ENCODE assay signal across 18 cellular contexts in the genomic region with DNA sequence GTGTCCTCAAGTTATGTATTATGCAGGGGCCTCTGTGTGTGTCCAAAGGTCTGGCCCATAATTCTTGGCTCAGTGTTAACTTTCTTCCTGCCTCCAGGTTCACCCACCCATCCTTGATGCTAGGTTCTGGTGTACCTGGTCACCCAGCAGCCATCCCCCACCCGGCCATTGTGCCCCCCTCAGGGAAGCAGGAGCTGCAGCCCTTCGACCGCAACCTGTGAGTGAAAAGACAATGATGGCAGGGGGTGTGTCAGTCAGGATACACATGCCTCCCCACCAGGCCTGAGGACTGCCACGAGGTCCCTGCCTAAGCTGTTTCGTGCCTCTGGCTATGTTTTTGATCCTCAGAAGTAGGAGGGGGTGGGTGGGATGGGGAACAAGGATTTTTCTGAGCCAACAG. TPM values are rescaled to one million over a fixed set of nuclear protein-coding genes. Genes with fewer than 3 reads are reported as not detected.
DNase-seq lines count a peak whose midpoint lies in the region; ATAC-seq and TF ChIP-seq lines count a peak whose summit lies in the region.
"Had no signal": no experiment of that assay in that cellular context is flagged by ENCODE, and none has a peak within 500 bp of the region (broad histone marks: within the 10 kb centered on the region; RNA-seq: fewer than 3 reads in every experiment).

No MANE protein-coding gene starts in this region.

- CTCF ChIA-PET in CD8-positive, alpha-beta T cell (lab: Charles Lee) = interaction anchor here (2.7 to 29.2 kb wide), 2 partner anchors 99 to 115 kb away, joined by 17 to 773 read pairs; no protein-coding TSS in a partner anchor

- intact Hi-C loops in CD8-positive, alpha-beta T cell (cut with DNase I, micrococcal nuclease) = no loop called here
- intact Hi-C loops in colonic mucosa (cut with DNase I) = loop anchor here (5.0 kb wide), 1 partner anchor 100 kb away; no protein-coding TSS in a partner anchor
- intact Hi-C loops in psoas muscle (cut with DNase I) = loop anchor here (5.0 kb wide), 1 partner anchor 40 kb away; no protein-coding TSS in a partner anchor

- H3K9me3 ChIP-seq in CD8-positive, alpha-beta T cell (ENCODE audit: low read length) = no peaks in the 10 kb centered on the region
- no peaks in the 10 kb centered on the region for H3K9me3 ChIP-seq in colonic mucosa
- no peaks in the 10 kb centered on the region for H3K9me3 ChIP-seq in psoas muscle
- H3K9me3 ChIP-seq: BLaER1 treated with 17β-estradiol and CSF1 and Interleukin-3, amounts not matched to agents 10 nM and 100 nM; heart left ventricle; thoracic aorta had no signal

- no peaks in the 10 kb centered on the region for H3K9me3 Mint-ChIP-seq in CD8-positive, alpha-beta T cell
- H3K9me3 Mint-ChIP-seq in IgD-negative memory B cell = no peaks in the 10 kb centered on the region
- no peaks in the 10 kb centered on the region for H3K9me3 Mint-ChIP-seq in naive thymus-derived CD8-positive, alpha-beta T cell

- H3K4me3 Mint-ChIP-seq in CD8-positive, alpha-beta T cell = no peak overlapping the region
- peak overlapping the region in 1 of 4 donors; percentile 30 for H3K4me3 Mint-ChIP-seq in IgD-negative memory B cell
- peak overlapping the region in 1 of 10 donors; percentile 20 for H3K4me3 Mint-ChIP-seq in naive thymus-derived CD8-positive, alpha-beta T cell

- H3K9ac ChIP-seq in colonic mucosa (ENCODE audit: low read depth in 2 of 2, low read length in 2 of 2) = no peak overlapping the region

- 81 to 89% (median 89%) methylated on average over 5 of the region's 5 CpGs for WGBS in psoas muscle, 3 donors

- no peaks in the 10 kb centered on the region for H3K27me3 ChIP-seq in CD8-positive, alpha-beta T cell (ENCODE audit: insufficient read depth, low read length)
- no peaks in the 10 kb centered on the region for H3K27me3 ChIP-seq in colonic mucosa
- H3K27me3 ChIP-seq in psoas muscle (ENCODE audit: insufficient read depth in 3 of 3, low read length in 2 of 3) = no peaks in the 10 kb centered on the region
- H3K27me3 ChIP-seq: BLaER1 treated with 17β-estradiol and CSF1 and Interleukin-3, amounts not matched to agents 10 nM and 100 nM; heart left ventricle had no signal

- ATAC-seq in CD8-positive, alpha-beta T cell = no peak
- no peak for ATAC-seq in naive thymus-derived CD8-positive, alpha-beta T cell
- no peak for ATAC-seq in psoas muscle
- ATAC-seq in HG02884 (IDR thresholded peaks at IDR 0.05; ENCODE audit: unreplicated experiment) = no peak
- ATAC-seq: heart left ventricle had no signal

- H3K36me3 Mint-ChIP-seq in CD8-positive, alpha-beta T cell = peaks cover 98% of the 10 kb centered on the region
- no peaks in the 10 kb centered on the region for H3K36me3 Mint-ChIP-seq in IgD-negative memory B cell
- peaks cover 0 to 96% (median 30%) of the 10 kb centered on the region in 3 donors for H3K36me3 Mint-ChIP-seq in naive thymus-derived CD8-positive, alpha-beta T cell

- H3K4me1 ChIP-seq in CD8-positive, alpha-beta T cell (ENCODE audit: insufficient read depth, low read length) = peaks cover 44% of the 10 kb centered on the region
- H3K4me1 ChIP-seq in colonic mucosa = no peaks in the 10 kb centered on the region
- peaks cover 19% of the 10 kb centered on the region for H3K4me1 ChIP-seq in psoas muscle

- peaks cover 74% of the 10 kb centered on the region for H3K4me1 Mint-ChIP-seq in CD8-positive, alpha-beta T cell (ENCODE audit: low read depth)
- peaks cover 8 to 24% (median 12%) of the 10 kb centered on the region in 3 donors for H3K4me1 Mint-ChIP-seq in IgD-negative memory B cell
- peaks cover 37 to 79% (median 72%) of the 10 kb centered on the region in 4 donors for H3K4me1 Mint-ChIP-seq in naive thymus-derived CD8-positive, alpha-beta T cell

- H3K27ac ChIP-seq in CD8-positive, alpha-beta T cell (ENCODE audit: low read depth, low read length) = no peak overlapping the region
- H3K27ac ChIP-seq in colonic mucosa = no peak overlapping the region
- no peak overlapping the region for H3K27ac ChIP-seq in psoas muscle
- H3K27ac ChIP-seq: BLaER1 treated with 17β-estradiol and CSF1 and Interleukin-3, amounts not matched to agents 10 nM and 100 nM; coronary artery; heart left ventricle; HL-60; thoracic aorta had no signal

- no peaks in the 10 kb centered on the region for H3K27me3 Mint-ChIP-seq in CD8-positive, alpha-beta T cell (ENCODE audit: low read depth)
- H3K27me3 Mint-ChIP-seq in IgD-negative memory B cell = no peaks in the 10 kb centered on the region
- no peaks in the 10 kb centered on the region for H3K27me3 Mint-ChIP-seq in naive thymus-derived CD8-positive, alpha-beta T cell

- TF ChIP-seq CTCF in CD8-positive, alpha-beta T cell (IDR thresholded peaks at IDR 0.05) = no peak
- no peak for TF ChIP-seq CTCF in colonic mucosa (IDR thresholded peaks at IDR 0.05)
- no peak for TF ChIP-seq CTCF in psoas muscle (IDR thresholded peaks at IDR 0.05)

- H3K4me3 ChIP-seq in CD8-positive, alpha-beta T cell (ENCODE audit: low read depth, low read length) = no peak overlapping the region
- H3K4me3 ChIP-seq in colonic mucosa = no peak overlapping the region
- no peak overlapping the region for H3K4me3 ChIP-seq in psoas muscle
- H3K4me3 ChIP-seq: BLaER1 treated with 17β-estradiol and CSF1 and Interleukin-3, amounts not matched to agents 10 nM and 100 nM; coronary artery; heart left ventricle; thoracic aorta had no signal

- H3K27ac Mint-ChIP-seq in CD8-positive, alpha-beta T cell = peak overlapping the region; percentile 96
- H3K27ac Mint-ChIP-seq in IgD-negative memory B cell = peak overlapping the region; percentile 61 to 95 (median 71)
- H3K27ac Mint-ChIP-seq in naive thymus-derived CD8-positive, alpha-beta T cell = peak overlapping the region; percentile 91 to 99 (median 96)

- POLR2A ChIA-PET in CD8-positive, alpha-beta T cell (lab: Charles Lee) = interaction anchor here (16.0 kb wide), 1 partner anchor 100 kb away, joined by 185 read pairs; no protein-coding TSS in a partner anchor
- POLR2A ChIA-PET in naive thymus-derived CD8-positive, alpha-beta T cell (lab: Charles Lee) = interaction anchor here (1.0 to 2.0 kb wide), 2 partner anchors 17 to 84 kb away, joined by 5 to 6 read pairs; partner anchors contain the start of gene PPP2CA

- peaks cover 94% of the 10 kb centered on the region for H3K36me3 ChIP-seq in CD8-positive, alpha-beta T cell (ENCODE audit: insufficient read depth, low read length)
- H3K36me3 ChIP-seq in colonic mucosa = no peaks in the 10 kb centered on the region
- peaks cover 6 to 58% of the 10 kb centered on the region in 2 donors for H3K36me3 ChIP-seq in psoas muscle (ENCODE audit: insufficient read depth in 1 of 2, low read depth in 1 of 2)

- DNase-seq in CD8-positive, alpha-beta T cell = no peak
- DNase-seq in colonic mucosa (peak; percentile 15), psoas muscle (no peak), GDM1 (lab: John Stamatoyannopoulos, UW) (no peak)
- DNase-seq in naive thymus-derived CD8-positive, alpha-beta T cell = peak in 1 of 10 donors; percentile 60
- DNase-seq: anterior cingulate cortex; DMS79; KBM-7; NCI-H1092 treated with DMSO at 0.1 percent for 48 hours; NCI-H748 treated with DMSO at 0.1 percent for 48 hours; stimulated activated CD4-positive, alpha-beta T cell treated with anti-CD3 and anti-CD28 coated beads, Interleukin-1b, Interleukin-23, amount 100 ng/mL, for 48 hours had no signal

RNA-seq across cellular contexts. Expression of gene TCF7, which starts 27.6 kb away (rescaled TPM):
- total RNA-seq in CD8-positive, alpha-beta T cell = 100 to 1,000 TPM; 517 to 538 TPM
- polyA plus RNA-seq in IgD-negative memory B cell (41.7 TPM), psoas muscle (1 to 10 TPM in 2 of 3 donors, under 1 TPM in 1; 0.24 to 2.6 (median 1.0) TPM)
- total RNA-seq in colonic mucosa (1 to 10 TPM; 4.3 to 9.4 TPM), psoas muscle (1 to 10 TPM in 2 of 4 donors, under 1 TPM in 2; 0.74 to 2.0 (median 1.0) TPM)
- 100 to 1,000 TPM; 910 to 911 TPM for total RNA-seq in naive thymus-derived CD8-positive, alpha-beta T cell
- 100 to 1,000 TPM; 207 to 600 (median 328) TPM for polyA plus RNA-seq in naive thymus-derived CD8-positive, alpha-beta T cell

RNA-seq across cellular contexts. Expression of gene SKP1, which starts 34.7 kb away (rescaled TPM):
- total RNA-seq in CD8-positive, alpha-beta T cell = 100 to 1,000 TPM; 290 to 301 TPM
- polyA plus RNA-seq in IgD-negative memory B cell (875 TPM), psoas muscle (1,000 to 10,000 TPM in 1 of 3 donors, 100 to 1,000 TPM in 2; 581 to 1,174 (median 638) TPM)
- total RNA-seq in colonic mucosa (100 to 1,000 TPM; 235 to 272 TPM), psoas muscle (100 to 1,000 TPM; 341 to 485 (median 393) TPM)
- 100 to 1,000 TPM; 250 to 262 TPM for total RNA-seq in naive thymus-derived CD8-positive, alpha-beta T cell
- 1,000 to 10,000 TPM; 1,138 to 1,312 (median 1,209) TPM for polyA plus RNA-seq in naive thymus-derived CD8-positive, alpha-beta T cell

Comparison
In these comparisons a context has a peak if more than half of its experiments do, and no peak if none do; other contexts are left out.
1. RNA of gene TCF7, which starts 27.6 kb away (total RNA-seq): 910 to 911 TPM in naive thymus-derived CD8-positive, alpha-beta T cell and 517 to 538 TPM in CD8-positive, alpha-beta T cell; 4.3 to 9.4 TPM in colonic mucosa and 0.74 to 2.0 TPM in psoas muscle; every median in the first group is over 10 times any median in the second.
2. intact Hi-C loops: an anchor here in colonic mucosa (5.0 kb wide) and psoas muscle (5.0 kb wide); none called in CD8-positive, alpha-beta T cell.
3. Peak in every context shown above with its lines, with median percentiles within 50 percentile points of each other: H3K27ac Mint-ChIP-seq.